Comparison of ENCODE assay signal across 11 cellular contexts in genomic region chr17:77473615-77474226, GRCh38.
DNase-seq lines count a peak whose midpoint lies in the region; ATAC-seq, FAIRE-seq and TF ChIP-seq lines count a peak whose summit lies in the region.
"Had no signal": no experiment of that assay in that cellular context is flagged by ENCODE, and none has a peak within 500 bp of the region (broad histone marks: within the 10 kb centered on the region; RNA-seq: fewer than 3 reads in every experiment).

No MANE protein-coding gene starts in this region.

- DNase-seq in Caco-2 = peak; percentile 63 to 75
- peak; percentile 83 for DNase-seq in bronchial epithelial cell (ENCODE audit: low read depth)
- no peak for DNase-seq in nephron progenitor cell
- no peak for DNase-seq in GM13977 (ENCODE audit: low spot score)
- no peak for DNase-seq in epidermal melanocyte (ENCODE audit: insufficient read length, low spot score)
- DNase-seq: erythroblast, NCI-H1105 had no signal

- H3K9me3 Mint-ChIP-seq in Caco-2 (ENCODE audit: unreplicated experiment) = peaks cover 11% of the 10 kb centered on the region
- no peaks in the 10 kb centered on the region for H3K9me3 Mint-ChIP-seq in nephron progenitor cell

- POLR2A ChIA-PET in Caco-2 (lab: Charles Lee) = interaction anchor here (1.0 kb wide), 1 partner anchor 22 kb away, joined by 3 read pairs; no protein-coding TSS in a partner anchor

- peaks cover 64% of the 10 kb centered on the region for H3K4me1 Mint-ChIP-seq in Caco-2 (ENCODE audit: low read depth, unreplicated experiment)
- H3K4me1 Mint-ChIP-seq in nephron progenitor cell = peaks cover 100% of the 10 kb centered on the region

- H3K36me3 Mint-ChIP-seq in Caco-2 (ENCODE audit: insufficient read depth, unreplicated experiment) (peaks cover 76% of the 10 kb centered on the region), nephron progenitor cell (ENCODE audit: low read depth) (peaks cover 22% of the 10 kb centered on the region)

- BruUV-seq in Caco-2 (replicated peaks; lab: Mats Ljungman, UMichigan) = TSS peak; percentile 99

- H3K27me3 Mint-ChIP-seq in Caco-2 (ENCODE audit: insufficient read depth, unreplicated experiment) = no peaks in the 10 kb centered on the region
- H3K27me3 Mint-ChIP-seq in nephron progenitor cell (ENCODE audit: low read depth, poor library complexity) = peaks cover 5% of the 10 kb centered on the region

- FAIRE-seq in bronchial epithelial cell (lab: Jason Lieb, UNC) = peak; percentile 96

- no peaks in the 10 kb centered on the region for H3K27me3 ChIP-seq in Caco-2 (replicated peaks; ENCODE audit: control insufficient read depth, insufficient read depth, low read length)
- H3K27me3 ChIP-seq in bronchial epithelial cell (ENCODE audit: control insufficient read depth, insufficient read depth, low read length) = no peaks in the 10 kb centered on the region

- H3K9me3 ChIP-seq in Caco-2 (no peaks in the 10 kb centered on the region), KOPT-K1 (ENCODE audit: insufficient read depth, low read length, poor library complexity, severe bottlenecking) (no peaks in the 10 kb centered on the region)

- ATAC-seq in HG02970 (IDR thresholded peaks at IDR 0.05; ENCODE audit: low FRiP score, unreplicated experiment) (no peak), HG02885 (IDR thresholded peaks at IDR 0.05; ENCODE audit: poor library complexity, unreplicated experiment) (no peak)

- CTCF ChIA-PET in Caco-2 (lab: Charles Lee) = interaction anchor here (0.8 to 1.5 kb wide), 3 partner anchors 19 to 44 kb away, joined by 3 to 11 read pairs (median 4); no protein-coding TSS in a partner anchor

- H3K4me3 ChIP-seq in Caco-2 (ENCODE audit: low read depth, low read length) = no peak overlapping the region
- H3K4me3 ChIP-seq in bronchial epithelial cell (ENCODE audit: low read depth, low read length) = no peak overlapping the region

- H3K4me3 Mint-ChIP-seq in Caco-2 (ENCODE audit: unreplicated experiment) = peak overlapping the region; percentile 65
- peak overlapping the region; percentile 3 for H3K4me3 Mint-ChIP-seq in nephron progenitor cell

- H3K27ac Mint-ChIP-seq in Caco-2 (ENCODE audit: unreplicated experiment) (peak overlapping the region; percentile 96), nephron progenitor cell (peak overlapping the region; percentile 23)

- intact Hi-C loops in Caco-2 (cut with micrococcal nuclease; ENCODE audit: unreplicated experiment) = loop anchor here (5.0 kb wide), 1 partner anchor 36 kb away; no protein-coding TSS in a partner anchor

- no peak for TF ChIP-seq CTCF in Caco-2 (IDR thresholded peaks at IDR 0.05; ENCODE audit: insufficient read depth in 1 of 2, low read depth in 1 of 2, low read length in 1 of 2, severe bottlenecking in 1 of 2, unreplicated experiment in 1 of 2)
- no peak for TF ChIP-seq CTCF in bronchial epithelial cell (IDR thresholded peaks at IDR 0.05; ENCODE audit: insufficient read depth, low read length, severe bottlenecking)
- TF ChIP-seq CTCF in nephron progenitor cell (IDR thresholded peaks at IDR 0.05) = no peak
- no peak for TF ChIP-seq CTCF in GM13977 (IDR thresholded peaks at IDR 0.05; ENCODE audit: extremely low read depth, insufficient read depth, missing control alignments)

- H3K27ac ChIP-seq in KOPT-K1 (ENCODE audit: low read depth, low read length, poor library complexity, severe bottlenecking) = peak overlapping the region; percentile 46
- H3K27ac ChIP-seq: parathyroid adenoma had no signal

- in situ Hi-C loops in GM13977 (cut with MboI; ENCODE audit: low pct_unique_long_range_greater_than_20kb, low sequenced_read_pairs, unreplicated experiment) = no loop called here

- peaks cover 1% of the 10 kb centered on the region; the same call in 1 of the 2 replicates for H3K36me3 ChIP-seq in Caco-2 (ENCODE audit: control insufficient read depth, insufficient read depth, low read length)
- H3K36me3 ChIP-seq in KOPT-K1 (ENCODE audit: insufficient read depth, low read length) = peaks cover 97% of the 10 kb centered on the region
- H3K36me3 ChIP-seq in bronchial epithelial cell (ENCODE audit: control insufficient read depth, insufficient read depth, low read length) = peaks cover under 1% of the 10 kb centered on the region

- H3K4me1 ChIP-seq in Caco-2 = peaks cover 58% of the 10 kb centered on the region

Comparison
In these comparisons a context has a peak if more than half of its experiments do, and no peak if none do; other contexts are left out.
1. DNase-seq: peak in Caco-2 (2 of 2) and bronchial epithelial cell (single experiment); none in nephron progenitor cell (single experiment), GM13977 (single experiment) and epidermal melanocyte (single experiment).